In the genomic region with DNA sequence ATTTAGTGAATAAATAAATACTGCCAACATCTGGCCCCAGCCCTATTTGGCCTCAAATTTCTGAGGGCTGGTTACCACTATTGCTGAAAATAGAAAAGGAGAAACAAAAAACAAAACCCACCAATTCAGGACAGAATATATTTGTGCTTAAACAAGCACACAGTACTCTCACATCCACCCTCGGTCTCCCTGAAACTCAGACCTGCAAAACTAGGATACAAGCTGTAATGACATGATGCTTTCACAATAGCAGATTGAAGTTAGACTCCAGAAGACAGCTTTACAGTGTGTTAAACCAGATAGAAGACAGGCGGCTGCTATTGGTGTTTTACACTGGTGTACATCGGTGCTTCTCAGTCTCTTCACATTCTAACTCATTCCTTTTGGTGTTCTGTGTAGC, we compare ENCODE assay signal across 14 cellular contexts.
DNase-seq lines count a peak whose midpoint lies in the region; ATAC-seq, FAIRE-seq and TF ChIP-seq lines count a peak whose summit lies in the region.
"Had no signal": no experiment of that assay in that cellular context is flagged by ENCODE, and none has a peak within 500 bp of the region (broad histone marks: within the 10 kb centered on the region; RNA-seq: fewer than 3 reads in every experiment).

No MANE protein-coding gene starts in this region.

- peaks cover 0 to 75% (median 37%) of the 10 kb centered on the region in 12 donors for H3K4me1 ChIP-seq in heart left ventricle
- peaks cover 3 to 13% of the 10 kb centered on the region in 2 donors for H3K4me1 ChIP-seq in aorta (ENCODE audit: control insufficient read depth in 1 of 2, insufficient read depth in 2 of 2, low read length in 2 of 2)
- peaks cover 2 to 7% of the 10 kb centered on the region in 2 donors for H3K4me1 ChIP-seq in kidney (ENCODE audit: control insufficient read depth in 1 of 2, insufficient read depth in 1 of 2, low read depth in 1 of 2, low read length in 2 of 2)

- no peak for FAIRE-seq in kidney (lab: Jason Lieb, UNC)
- FAIRE-seq: A549 had no signal

- peak overlapping the region in 2 of 12 donors; percentile 6 to 30 for H3K4me3 ChIP-seq in heart left ventricle
- no peak overlapping the region for H3K4me3 ChIP-seq in aorta (ENCODE audit: low read length in 2 of 2)
- no peak overlapping the region for H3K4me3 ChIP-seq in kidney (ENCODE audit: low read length in 2 of 2)
- H3K4me3 ChIP-seq: A549 had no signal

- no peaks in the 10 kb centered on the region for H3K27me3 ChIP-seq in heart left ventricle
- no peaks in the 10 kb centered on the region for H3K27me3 ChIP-seq in aorta (ENCODE audit: control insufficient read depth in 1 of 2, insufficient read depth in 2 of 2, low read length in 1 of 2)

- H3K9me3 ChIP-seq in KOPT-K1 (ENCODE audit: insufficient read depth, low read length, poor library complexity, severe bottlenecking) (no peaks in the 10 kb centered on the region), heart left ventricle (no peaks in the 10 kb centered on the region), aorta (ENCODE audit: control insufficient read depth, low read length) (no peaks in the 10 kb centered on the region), kidney (ENCODE audit: control insufficient read depth in 1 of 2, low read length in 2 of 2) (no peaks in the 10 kb centered on the region)
- H3K9me3 ChIP-seq: A549, SK-N-SH had no signal

- intact Hi-C loops in Right ventricle myocardium inferior (cut with DNase I): no loop called here
- intact Hi-C loops in cardiac septum (cut with DNase I): no loop called here
- intact Hi-C loops in heart left ventricle (cut with DNase I): no loop called here
- intact Hi-C loops in aorta (cut with DNase I): loop anchor here (2.0 to 5.0 kb wide), 2 partner anchors 56 to 66 kb away; no protein-coding TSS in a partner anchor
- intact Hi-C loops in kidney (cut with DNase I): no loop called here

- WGBS in heart left ventricle, 4 donors: 51 to 66% (median 59%) methylated on average over 3 of the region's 3 CpGs
- WGBS in aorta, 2 donors: 9 to 10% methylated on average over 3 of the region's 3 CpGs

- no peak overlapping the region for H3K9ac ChIP-seq in kidney (ENCODE audit: low read length in 2 of 2)
- H3K9ac ChIP-seq: SK-N-SH had no signal

- no peak for TF ChIP-seq CTCF in heart left ventricle (IDR thresholded peaks at IDR 0.05)
- TF ChIP-seq CTCF in kidney (IDR thresholded peaks at IDR 0.05; ENCODE audit: borderline replicate concordance, extremely low read depth, insufficient read depth): no peak

- H3K27ac ChIP-seq in KOPT-K1 (ENCODE audit: low read depth, low read length, poor library complexity, severe bottlenecking) (peak overlapping the region; percentile 94), heart left ventricle (peak overlapping the region in 11 of 12 donors; percentile 31 to 79 (median 57)), aorta (ENCODE audit: low read depth in 1 of 2, low read length in 2 of 2) (peak overlapping the region; percentile 77 to 87), kidney (ENCODE audit: low read depth in 2 of 2, low read length in 2 of 2) (no peak overlapping the region)
- H3K27ac ChIP-seq: A549 had no signal

- DNase-seq in Right ventricle myocardium inferior (ENCODE audit: missing footprints) (no peak), cardiac septum (ENCODE audit: low spot score) (no peak), heart left ventricle (no peak), aorta (no peak), kidney (no peak), superior temporal gyrus (ENCODE audit: extremely low spot score) (no peak)
- DNase-seq in activated CD4-positive, CD25-positive, alpha-beta regulatory T cell treated with anti-CD3 and anti-CD28 coated beads, Interleukin-2, amount 50 U/mL, for 72 hours: no peak
- DNase-seq: activated CD8-positive, alpha-beta memory T cell treated with anti-CD3 and anti-CD28 coated beads, Interleukin-2, amount 10 ng/mL, durations not matched to agents 7 days and 5 days; EL; NCI-H2081; SK-N-SH; stimulated activated CD4-positive, alpha-beta T cell treated with anti-CD3 and anti-CD28 coated beads, Interleukin-2, amount 100 ng/mL, for 24 hours had no signal

- no peak for TF ChIP-seq POLR2A in heart left ventricle (IDR thresholded peaks at IDR 0.05)

- peaks cover 7% of the 10 kb centered on the region for H3K36me3 ChIP-seq in KOPT-K1 (ENCODE audit: insufficient read depth, low read length)
- H3K36me3 ChIP-seq in heart left ventricle: no peaks in the 10 kb centered on the region
- H3K36me3 ChIP-seq in aorta (ENCODE audit: control insufficient read depth in 1 of 2, insufficient read depth in 2 of 2, low read length in 1 of 2): no peaks in the 10 kb centered on the region
- no peaks in the 10 kb centered on the region for H3K36me3 ChIP-seq in kidney (ENCODE audit: control insufficient read depth in 1 of 2, insufficient read depth in 2 of 2, low read length in 2 of 2)

- ATAC-seq in Right ventricle myocardium inferior (peak; percentile 50), heart left ventricle (peak; percentile 16 to 52 (median 32)), aorta (ENCODE audit: low FRiP score) (peak; percentile 53)
- ATAC-seq: A549; activated CD8-positive, alpha-beta memory T cell treated with anti-CD3 and anti-CD28 coated beads, Interleukin-2, amount 10 ng/mL, durations not matched to agents 7 days and 5 days had no signal

Comparison
In these comparisons a context has a peak if more than half of its experiments do, and no peak if none do; other contexts are left out.
1. H3K27ac ChIP-seq: peak in KOPT-K1 (single experiment), heart left ventricle (11 of 12) and aorta (2 of 2); none in kidney (0 of 2).
2. intact Hi-C loops: an anchor here in aorta (2.0 to 5.0 kb wide); none called in Right ventricle myocardium inferior, cardiac septum, heart left ventricle and kidney.
3. Peak in every context shown above with its lines, with median percentiles within 50 percentile points of each other: ATAC-seq.